8 cellular contexts compared by ENCODE assay signal in the genomic region with DNA sequence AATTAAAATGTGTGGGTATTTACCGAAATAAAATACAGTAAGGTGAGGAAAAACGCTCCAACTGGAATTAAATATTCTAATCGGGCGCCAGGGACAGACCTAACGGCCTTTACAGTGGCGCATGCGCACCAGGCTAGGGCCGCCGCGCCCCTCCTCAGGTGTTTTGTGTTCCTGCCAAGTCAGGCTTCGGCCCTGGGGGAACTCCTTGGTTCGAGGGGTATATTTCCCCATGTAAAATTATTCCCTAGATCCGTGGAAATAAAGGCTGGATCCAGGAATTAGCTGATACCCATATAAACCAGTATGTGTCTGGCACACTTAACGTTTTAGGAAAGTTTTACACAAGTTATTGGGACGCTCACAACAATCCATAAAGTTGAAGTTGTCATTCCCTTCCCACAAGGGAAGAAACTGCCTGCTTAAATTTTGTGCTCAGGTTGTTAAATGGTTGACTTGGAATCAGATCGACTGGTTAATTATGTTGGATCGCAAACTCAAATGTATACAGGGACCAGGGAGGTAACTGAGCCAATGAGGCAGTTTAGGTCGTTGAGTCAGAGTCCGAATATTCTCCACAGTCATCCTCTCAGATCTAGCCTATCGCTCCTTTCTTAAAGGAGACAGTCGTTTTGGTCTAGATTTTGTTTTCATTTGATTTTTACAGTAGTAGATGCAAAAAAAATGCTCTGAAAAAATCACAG. TPM values are rescaled to one million over a fixed set of nuclear protein-coding genes. Genes with fewer than 3 reads are reported as not detected.
DNase-seq lines count a peak whose midpoint lies in the region; ATAC-seq and TF ChIP-seq lines count a peak whose summit lies in the region.

No MANE protein-coding gene starts in this region.

- DNase-seq in PC-9 = peak; percentile 65 to 71
- peak; percentile 82 to 84 for DNase-seq in activated T-cell treated with anti-CD3 and anti-CD28 coated beads, Interleukin-2, amount 50 U/mL, for 48 hours
- peak; percentile 52 to 60 for DNase-seq in stimulated activated CD8-positive, alpha-beta memory T cell treated with anti-CD3 and anti-CD28 coated beads, Interleukin-4, amount 100 ng/mL, for 4 hours (ENCODE audit: low read depth in 2 of 2, low spot score in 1 of 2)

- peak overlapping the region; percentile 98 for H3K9ac ChIP-seq in muscle layer of colon (ENCODE audit: low read length)

- H3K27ac ChIP-seq in PC-9 (peak overlapping the region; percentile 88), muscle layer of colon (ENCODE audit: low read depth, low read length) (peak overlapping the region; percentile 74)

- CTCF ChIA-PET in PC-9 (lab: Charles Lee) = interaction anchor here (0.6 kb wide), 2 partner anchors 304 to 518 kb away, joined by 6 to 14 read pairs; no protein-coding TSS in a partner anchor

- no peak for TF ChIP-seq RAD21 in Ishikawa (IDR thresholded peaks at IDR 0.05; ENCODE audit: low read depth)

- no peaks in the 10 kb centered on the region for H3K9me3 ChIP-seq in PC-9 (ENCODE audit: insufficient read depth, low read depth)
- H3K9me3 ChIP-seq in muscle layer of colon (ENCODE audit: low read length) = no peaks in the 10 kb centered on the region

- no peaks in the 10 kb centered on the region for H3K9me2 ChIP-seq in PC-9 (ENCODE audit: insufficient read depth)

- H3K4me3 ChIP-seq in PC-9 (peak overlapping the region; percentile 91), muscle layer of colon (ENCODE audit: low read depth in 1 of 2, low read length in 2 of 2) (peak overlapping the region; percentile 76 to 88)

- POLR2A ChIA-PET in PC-9 (lab: Charles Lee; ENCODE audit: unreplicated experiment) = interaction anchor here (0.6 kb wide), 1 partner anchor 345 kb away, joined by 4 read pairs; no protein-coding TSS in a partner anchor

- H4K20me1 ChIP-seq in PC-9 (ENCODE audit: insufficient read depth) = no peaks in the 10 kb centered on the region

- H3K4me1 ChIP-seq in PC-9 (replicated peaks; ENCODE audit: insufficient read depth) (peaks cover 11% of the 10 kb centered on the region), muscle layer of colon (ENCODE audit: insufficient read depth, low read length) (peaks cover 14% of the 10 kb centered on the region)

- TF ChIP-seq EP300 in Ishikawa (IDR thresholded peaks at IDR 0.05; ENCODE audit: borderline replicate concordance) = no peak

- peak; percentile 44 for TF ChIP-seq POLR2A in GM15510 (IDR thresholded peaks at IDR 0.05; ENCODE audit: borderline replicate concordance, extremely low read depth, insufficient read length)

- ATAC-seq in esophagus mucosa (peak; percentile 82), GM21528 (IDR thresholded peaks at IDR 0.05; ENCODE audit: low FRiP score, unreplicated experiment) (no peak)

- no peak for TF ChIP-seq CTCF in PC-9 (conservative IDR thresholded peaks at IDR 0.05)

- H3K36me3 ChIP-seq in PC-9 (ENCODE audit: low read depth) = 0 out of 2 replicates have a peak, but pooled peaks cover 14% of the 10 kb centered on the region
- H3K36me3 ChIP-seq in muscle layer of colon (ENCODE audit: insufficient read depth, low read length) = peaks cover 13% of the 10 kb centered on the region

- TSS peak; percentile 91 for BruUV-seq in PC-9 (replicated peaks; lab: Mats Ljungman, UMichigan)

- H2AFZ ChIP-seq in PC-9 = peak overlapping the region; percentile 100

- H3K4me2 ChIP-seq in PC-9 = peak overlapping the region; percentile 86

- H3F3A ChIP-seq in PC-9 (ENCODE audit: insufficient read depth, low read depth) = peaks cover 8% of the 10 kb centered on the region

- peaks cover 43% of the 10 kb centered on the region for H3K79me2 ChIP-seq in PC-9 (ENCODE audit: low read depth)

- intact Hi-C loops in PC-9 (cut with micrococcal nuclease; ENCODE audit: unreplicated experiment) = loop anchor here (1.0 kb wide), 1 partner anchor 27 kb away; no protein-coding TSS in a partner anchor

- no peaks in the 10 kb centered on the region for H3K27me3 ChIP-seq in PC-9 (ENCODE audit: insufficient read depth, low read depth)
- no peaks in the 10 kb centered on the region for H3K27me3 ChIP-seq in muscle layer of colon (ENCODE audit: control insufficient read depth in 1 of 2, insufficient read depth in 2 of 2, low read length in 2 of 2)

TF ChIP-seq in Ishikawa, 13 proteins besides CTCF, POLR2A, EP300 and RAD21:
- TF ChIP-seq NFIC (IDR thresholded peaks at IDR 0.05) = peak; percentile 65
- TF ChIP-seq YY1 (IDR thresholded peaks at IDR 0.05; ENCODE audit: low read depth) = no peak

RNA-seq across cellular contexts. Expression of gene ANAPC7, which starts 0.6 kb away (rescaled TPM):
- 48.7 and 52.4 TPM in 2 replicates for total RNA-seq in PC-9 (2021)
- 57.9 TPM for total RNA-seq in esophagus mucosa

RNA-seq across cellular contexts. Expression of gene ARPC3, which starts 46.0 kb away (rescaled TPM):
- total RNA-seq in PC-9 (2021) (167 and 229 TPM in 2 replicates), esophagus mucosa (289 TPM)
